In the genomic region with DNA sequence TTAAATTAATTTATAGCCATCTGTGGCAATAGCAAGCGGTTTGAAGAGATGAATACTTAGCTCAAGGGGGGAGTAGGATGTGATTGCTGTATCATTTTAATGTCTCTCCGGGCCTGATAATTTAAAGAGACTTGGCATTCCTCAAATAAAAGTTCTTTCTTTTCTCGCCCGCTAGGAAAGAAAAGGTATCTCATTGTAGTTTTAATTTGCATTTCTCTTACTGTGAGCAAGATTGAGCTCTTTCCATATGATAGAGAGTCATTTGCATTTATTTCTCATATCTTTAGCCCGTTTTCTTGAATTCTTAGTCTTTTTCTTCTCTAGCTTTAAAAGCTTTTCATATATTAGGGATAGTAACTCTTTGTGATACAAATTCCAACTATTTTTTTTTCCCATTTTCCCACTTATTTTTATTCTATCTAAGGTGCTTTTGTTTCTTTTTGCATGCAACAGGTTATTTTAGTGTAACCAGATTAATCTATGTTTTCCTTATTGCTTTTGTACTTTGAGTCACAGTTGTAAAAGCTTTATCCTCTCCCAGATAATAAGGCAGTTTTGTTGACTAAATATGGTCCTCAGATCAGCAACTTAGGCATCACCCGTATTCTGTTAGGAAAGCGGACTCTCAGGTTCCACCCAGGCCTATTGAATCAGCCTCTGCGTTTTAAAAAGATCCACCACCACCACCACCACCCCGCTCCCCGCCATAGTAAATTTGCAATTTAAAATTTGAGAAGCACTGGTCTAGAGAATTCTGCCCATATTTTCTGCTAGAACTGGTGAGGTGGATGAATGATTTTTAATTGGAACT, we compare ENCODE assay signal across 15 cellular contexts. TPM values are rescaled to one million over a fixed set of nuclear protein-coding genes. Genes with fewer than 3 reads are reported as not detected.
DNase-seq lines count a peak whose midpoint lies in the region; ATAC-seq, FAIRE-seq and TF ChIP-seq lines count a peak whose summit lies in the region.
"Had no signal": no experiment of that assay in that cellular context is flagged by ENCODE, and none has a peak within 500 bp of the region (broad histone marks: within the 10 kb centered on the region; RNA-seq: fewer than 3 reads in every experiment).

No MANE protein-coding gene starts in this region.

- H3K27ac ChIP-seq in HUES6 (ENCODE audit: low read depth, low read length) (peak overlapping the region; percentile 92), K562 (ENCODE audit: extremely low read depth, low read depth, low read length) (0 out of 3 replicates have a peak overlapping the region, but pooled peaks have one; percentile 42), pancreas (no peak overlapping the region)
- H3K27ac ChIP-seq: BLaER1 treated with 17β-estradiol and CSF1 and Interleukin-3, amounts not matched to agents 10 nM and 100 nM; KMS-11 had no signal

- intact Hi-C loops in K562 (cut with micrococcal nuclease) (loop anchor here (5.0 kb wide), 1 partner anchor 61 kb away; the partner anchor contains the start of gene USP9X), pancreas (cut with DNase I) (no loop called here)

- ATAC-seq in K562 = 0 out of 3 replicates have a peak, but pooled peaks have one; percentile 34
- ATAC-seq in left lobe of liver = peak; percentile 10
- ATAC-seq in pancreas = no peak

- DNase-seq in K562 (ENCODE audit: extremely low read depth in 1 of 4, low spot score in 3 of 4) (no peak), left lobe of liver (ENCODE audit: low spot score) (no peak), pancreas (no peak), SKM-1 (lab: John Stamatoyannopoulos, UW; ENCODE audit: unreplicated experiment) (no peak), GDM1 (lab: John Stamatoyannopoulos, UW) (no peak), COR-L47 (lab: John Stamatoyannopoulos, UW) (no peak), NCI-H2107 (lab: John Stamatoyannopoulos, UW) (no peak)
- DNase-seq: amygdala; DMS53; kidney; stimulated activated naive CD4-positive, alpha-beta T cell treated with Interleukin-2 at 50 U/mL for 16 hours had no signal

- FAIRE-seq in K562 (lab: Jason Lieb, UNC) (no peak), pancreas (lab: Jason Lieb, UNC) (peak; percentile 26)
- FAIRE-seq: GM18507, kidney had no signal

- H2AFZ ChIP-seq in K562 (ENCODE audit: low read depth, low read length) = peak overlapping the region; percentile 80

- 27% methylated on average over 8 of the region's 10 CpGs for WGBS in K562 (ENCODE audit: insufficient coverage, low coverage, missing lambda C conversion rate)
- WGBS in pancreas, 2 donors = 50 to 92% methylated on average over 10 of the region's 10 CpGs

- TF ChIP-seq POLR2A in K562 (conservative IDR thresholded peaks at IDR 0.05) = no peak

- H3K4me1 ChIP-seq in HUES6 (ENCODE audit: control insufficient read depth, insufficient read depth, low read length) (peaks cover 38% of the 10 kb centered on the region), K562 (replicated peaks in 1 of 2; ENCODE audit: control insufficient read depth in 2 of 2, insufficient read depth in 2 of 2, low read length in 2 of 2) (peaks cover 0 to 3% of the 10 kb centered on the region in 2 experiments; a peak in 2 of 5 replicates), pancreas (no peaks in the 10 kb centered on the region)
- H3K4me1 ChIP-seq: BLaER1 treated with 17β-estradiol and CSF1 and Interleukin-3, amounts not matched to agents 10 nM and 100 nM had no signal

- BruUV-seq in K562 (replicated peaks; lab: Mats Ljungman, UMichigan) = no TSS peak

- H3K4me3 ChIP-seq in HUES6 (ENCODE audit: low read depth, low read length) (peak overlapping the region; percentile 38), K562 (no peak overlapping the region), pancreas (no peak overlapping the region)
- H3K4me3 ChIP-seq: BLaER1 treated with 17β-estradiol and CSF1 and Interleukin-3, amounts not matched to agents 10 nM and 100 nM had no signal

- TF ChIP-seq CTCF in K562 (IDR thresholded peaks at IDR 0.05 in 2 of 3, conservative IDR thresholded peaks at IDR 0.05 in 1 of 3; ENCODE audit: insufficient read depth in 2 of 3, low read depth in 1 of 3, low read length in 3 of 3) (no peak), pancreas (IDR thresholded peaks at IDR 0.05) (no peak)

- POLR2A ChIA-PET in K562 (lab: Yijun Ruan, JAX) = interaction anchor here (0.7 to 1.0 kb wide), 2 partner anchors 8 to 16 kb away, joined by 3 read pairs; no protein-coding TSS in a partner anchor

- H3K79me2 ChIP-seq in K562 (ENCODE audit: control insufficient read depth, insufficient read depth, low read length) = no peaks in the 10 kb centered on the region

- H4K20me1 ChIP-seq in K562 (replicated peaks; ENCODE audit: control insufficient read depth, insufficient read depth, low read length) = no peaks in the 10 kb centered on the region

- H3K9ac ChIP-seq in HUES6 (ENCODE audit: low read length) (peak overlapping the region; percentile 55), K562 (ENCODE audit: insufficient read depth in 1 of 2, low read depth in 2 of 2, low read length in 2 of 2) (peak overlapping the region in 1 of 2 experiments; percentile 38; a peak in 1 of 4 replicates)
- H3K9ac ChIP-seq: BLaER1 treated with 17β-estradiol and CSF1 and Interleukin-3, amounts not matched to agents 10 nM and 100 nM; KMS-11 had no signal

- no peak for TF ChIP-seq EP300 in K562 (IDR thresholded peaks at IDR 0.05; ENCODE audit: low read length)

- H3K9me3 ChIP-seq in HUES6 (ENCODE audit: control insufficient read depth, insufficient read depth, low read depth, low read length) (peaks cover 22% of the 10 kb centered on the region), K562 (replicated peaks; ENCODE audit: control insufficient read depth, insufficient read depth, low read depth, low read length) (no peaks in the 10 kb centered on the region), pancreas (no peaks in the 10 kb centered on the region)

- CTCF ChIA-PET in K562 (lab: Yijun Ruan, JAX; ENCODE audit: low intra/inter-chr PET ratio) = no interaction called here

- peak overlapping the region; percentile 25 for H3K4me2 ChIP-seq in K562 (ENCODE audit: insufficient read depth, low read length)
- H3K4me2 ChIP-seq: BLaER1 treated with 17β-estradiol and CSF1 and Interleukin-3, amounts not matched to agents 10 nM and 100 nM; KMS-11 had no signal

- TF ChIP-seq RAD21 in K562 (CRISPR knock-in tag; conservative IDR thresholded peaks at IDR 0.05 in 1 of 2, IDR thresholded peaks at IDR 0.05 in 1 of 2) = no peak

- H3K27me3 ChIP-seq in HUES6 (ENCODE audit: control insufficient read depth, insufficient read depth, low read length) = no peaks in the 10 kb centered on the region
- H3K27me3 ChIP-seq in K562 (ENCODE audit: control insufficient read depth in 2 of 2, insufficient read depth in 2 of 2, low read length in 2 of 2) = no peaks in the 10 kb centered on the region
- peaks cover 0 to 6% (median 0%) of the 10 kb centered on the region in 4 donors for H3K27me3 ChIP-seq in pancreas

- H3K36me3 ChIP-seq in HUES6 (ENCODE audit: control insufficient read depth, insufficient read depth, low read length) = no peaks in the 10 kb centered on the region
- no peaks in the 10 kb centered on the region for H3K36me3 ChIP-seq in K562 (ENCODE audit: control insufficient read depth, insufficient read depth, low read length)
- H3K36me3 ChIP-seq in pancreas = no peaks in the 10 kb centered on the region
- H3K36me3 ChIP-seq: BLaER1 treated with 17β-estradiol and CSF1 and Interleukin-3, amounts not matched to agents 10 nM and 100 nM had no signal

- no peaks in the 10 kb centered on the region for H3K9me1 ChIP-seq in K562 (ENCODE audit: control insufficient read depth, insufficient read depth, low read length)

- in situ Hi-C loops in K562 (cut with MboI) = no loop called here

RNA-seq across cellular contexts. Expression of gene USP9X, which starts 58.7 kb away (rescaled TPM):
- total RNA-seq in K562 (2011; cell fraction: chromatin; rRNA removed; ENCODE audit: low replicate concordance) = 138 and 396 TPM in 2 replicates
- total RNA-seq in K562 (2011; cell fraction: nucleolus; rRNA removed) = 51.9 and 68.7 TPM in 2 replicates
- total RNA-seq in K562 (2011; cell fraction: nucleoplasm; rRNA removed) = 103 and 125 TPM in 2 replicates
- total RNA-seq in K562 (2014; rRNA removed) = 29.0 and 29.5 TPM in 2 replicates
- 47.8 and 53.8 TPM in 2 replicates for total RNA-seq in K562 (2014; rRNA removed; fragmentation: Illumina TruSeq; extraction: Trizol)
- 31.9 and 33.1 TPM in 2 replicates for total RNA-seq in K562 (2015; rRNA removed; fragmentation: Illumina TruSeq; extraction: Trizol)
- total RNA-seq in K562 (2021) = 44.9 and 45.7 TPM in 2 replicates
- polyA plus RNA-seq in K562 (2011; rRNA removed) = 26.1 and 40.1 TPM in 2 replicates
- 11.5 and 16.7 TPM in 2 replicates for polyA plus RNA-seq in K562 (2011; cell fraction: cytosol; rRNA removed)
- polyA plus RNA-seq in K562 (2011; cell fraction: nucleus; rRNA removed) = 35.7 and 38.8 TPM in 2 replicates
- 21.9 and 23.8 TPM in 2 replicates for polyA plus RNA-seq in K562 (2012)
- polyA plus RNA-seq in K562 (2014; fragmentation: Illumina TruSeq; extraction: Trizol) = 29.4 and 31.0 TPM in 2 replicates
- polyA plus RNA-seq in K562 (2014; fragmentation: Nextera tagmentation; extraction: Ambion mirVana) = 10 to 100 TPM; 10.9 to 15.2 TPM
- polyA plus RNA-seq in K562 (2014; rRNA removed) = 19.0 and 21.4 TPM in 2 replicates
- polyA minus RNA-seq in K562 (2011; rRNA and poly(A)+ RNA removed) = 196 and 258 TPM in 2 replicates
- 77.6 and 121 TPM in 2 replicates for polyA minus RNA-seq in K562 (2011; cell fraction: cytosol; rRNA and poly(A)+ RNA removed)
- 47.0 and 84.4 TPM in 2 replicates for polyA minus RNA-seq in K562 (2011; cell fraction: nucleus; rRNA and poly(A)+ RNA removed)
- total RNA-seq in left lobe of liver = 44.5 TPM
- 10 to 100 TPM; 29.4 to 55.2 (median 32.2) TPM for total RNA-seq in pancreas
- polyA plus RNA-seq in pancreas = 10 to 100 TPM in 1 of 2 donors, 1 to 10 TPM in 1; 6.3 to 13.5 TPM

Comparison
In these comparisons a context has a peak if more than half of its experiments do, and no peak if none do; other contexts are left out.
1. H3K27ac ChIP-seq: peak in HUES6 (single experiment) and K562 (single experiment); none in pancreas (0 of 4).
2. ATAC-seq: peak in K562 (single experiment) and left lobe of liver (single experiment); none in pancreas (0 of 4).